30 cellular contexts compared by ENCODE assay signal in the genomic region with DNA sequence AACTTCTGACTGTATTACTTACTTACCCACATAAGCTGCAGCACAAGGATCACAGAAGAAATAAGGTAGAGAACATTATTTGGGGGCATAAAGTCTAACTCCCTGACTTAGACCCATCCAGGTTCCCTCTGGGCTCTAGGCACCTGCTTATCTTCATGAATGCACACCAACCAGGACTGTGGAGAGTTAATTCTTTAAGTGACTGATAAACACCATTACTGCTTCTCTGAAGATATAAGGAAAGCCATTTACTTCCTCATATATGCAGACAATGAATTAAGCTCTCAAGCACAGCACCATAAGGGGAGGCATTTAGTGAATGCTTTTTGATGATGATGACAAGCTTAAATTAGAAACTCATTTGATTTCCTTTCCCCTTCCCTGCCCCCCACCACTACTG. TPM values are rescaled to one million over a fixed set of nuclear protein-coding genes. Genes with fewer than 3 reads are reported as not detected.
"Had no signal": no experiment of that assay in that cellular context is flagged by ENCODE, and none has a peak within 500 bp of the region (broad histone marks: within the 10 kb centered on the region; RNA-seq: fewer than 3 reads in every experiment).

No MANE protein-coding gene starts in this region.

- H3K4me1 ChIP-seq: body of pancreas, breast epithelium had no signal

- H3K27ac ChIP-seq: adrenal gland, body of pancreas, breast epithelium, WERI-Rb-1 had no signal

- H3K27me3 Mint-ChIP-seq: activated CD4-positive, alpha-beta memory T cell treated with anti-CD3 and anti-CD28 coated beads, Interleukin-2, amount 10 ng/mL, durations not matched to agents 7 days and 5 days; activated CD8-positive, alpha-beta memory T cell treated with anti-CD3 and anti-CD28 coated beads, Interleukin-2, amount 10 ng/mL, durations not matched to agents 7 days and 5 days; activated T-helper 17 cell treated with anti-CD3 and anti-CD28 coated beads, Interleukin-2, amount 50 U/mL, for 72 hours had no signal

- H3K9me3 Mint-ChIP-seq: activated CD4-positive, alpha-beta memory T cell treated with anti-CD3 and anti-CD28 coated beads, Interleukin-2, amount 10 ng/mL, durations not matched to agents 7 days and 5 days; activated naive CD4-positive, alpha-beta T cell treated with anti-CD3 and anti-CD28 coated beads, Interleukin-2, amount 50 U/mL, for 72 hours; activated T-helper 17 cell treated with anti-CD3 and anti-CD28 coated beads, Interleukin-2, amount 50 U/mL, for 72 hours had no signal

- H3K27me3 ChIP-seq: adrenal gland, body of pancreas, breast epithelium had no signal

- H3K9me3 ChIP-seq: adrenal gland, body of pancreas, breast epithelium had no signal

- H3K27ac Mint-ChIP-seq: activated CD4-positive, alpha-beta memory T cell treated with anti-CD3 and anti-CD28 coated beads, Interleukin-2, amount 10 ng/mL, durations not matched to agents 7 days and 5 days; activated CD8-positive, alpha-beta memory T cell treated with anti-CD3 and anti-CD28 coated beads, Interleukin-2, amount 10 ng/mL, durations not matched to agents 7 days and 5 days; activated naive CD4-positive, alpha-beta T cell treated with anti-CD3 and anti-CD28 coated beads, Interleukin-2, amount 50 U/mL, for 72 hours; activated T-helper 17 cell treated with anti-CD3 and anti-CD28 coated beads, Interleukin-2, amount 50 U/mL, for 72 hours had no signal

- H3K4me3 ChIP-seq: adrenal gland, body of pancreas, breast epithelium had no signal

- DNase-seq: activated CD4-positive, alpha-beta memory T cell treated with anti-CD3 and anti-CD28 coated beads, Interleukin-2, amount 10 ng/mL, durations not matched to agents 7 days and 5 days; activated CD4-positive, alpha-beta T cell treated with anti-CD3 and anti-CD28 coated beads for 1 hour; activated CD4-positive, alpha-beta T cell treated with anti-CD3 and anti-CD28 coated beads for 48 hours; activated CD4-positive, CD25-positive, alpha-beta regulatory T cell; activated CD8-positive, alpha-beta memory T cell treated with anti-CD3 and anti-CD28 coated beads for 24 hours; activated CD8-positive, alpha-beta memory T cell treated with anti-CD3 and anti-CD28 coated beads, Interleukin-2, amount 10 ng/mL, durations not matched to agents 7 days and 5 days; activated CD8-positive, alpha-beta memory T cell treated with anti-CD3 and anti-CD28 coated beads, Interleukin-2, amount 50 U/mL, for 48 hours; activated effector memory CD4-positive, alpha-beta T cell treated with anti-CD3 and anti-CD28 coated beads, Interleukin-2, amount 50 U/mL, for 16 hours; activated naive CD4-positive, alpha-beta T cell; activated T-cell treated with anti-CD3 and anti-CD28 coated beads, Interleukin-2, amount 50 U/mL, for 48 hours; adrenal gland; body of pancreas; NCI-H1105; NCI-H1417 treated with DMSO at 0.1 percent for 48 hours; NCI-H187 treated with DMSO at 0.1 percent for 48 hours; NCI-H2081; NCI-H226; NCI-H446 treated with DMSO at 0.1 percent for 48 hours; NCI-H524; Right ventricle myocardium superior; SW 1271; T-helper 1 cell; T-helper 2 cell; T1000; WERI-Rb-1 had no signal

- H3K4me3 Mint-ChIP-seq: activated CD4-positive, alpha-beta memory T cell treated with anti-CD3 and anti-CD28 coated beads, Interleukin-2, amount 10 ng/mL, durations not matched to agents 7 days and 5 days; activated CD8-positive, alpha-beta memory T cell treated with anti-CD3 and anti-CD28 coated beads, Interleukin-2, amount 10 ng/mL, durations not matched to agents 7 days and 5 days; activated T-helper 17 cell treated with anti-CD3 and anti-CD28 coated beads, Interleukin-2, amount 50 U/mL, for 72 hours had no signal

RNA-seq across cellular contexts. Expression of a gene that starts 33.1 kb away (rescaled TPM):
- total RNA-seq: adrenal gland, astrocyte, body of pancreas, breast epithelium, MCF 10A, Right ventricle myocardium superior had no signal
